In genomic region chr1:173525936-173526335, GRCh38 we compare ENCODE assay signal across 23 cellular contexts. TPM values are rescaled to one million over a fixed set of nuclear protein-coding genes. Genes with fewer than 3 reads are reported as not detected.
DNase-seq lines count a peak whose midpoint lies in the region; ATAC-seq and TF ChIP-seq lines count a peak whose summit lies in the region.
"Had no signal": no experiment of that assay in that cellular context is flagged by ENCODE, and none has a peak within 500 bp of the region (broad histone marks: within the 10 kb centered on the region; RNA-seq: fewer than 3 reads in every experiment).

No MANE protein-coding gene starts in this region.

- WGBS in mammary epithelial cell (ENCODE audit: low coverage, missing lambda C conversion rate), result 8% methylated on average over 1 of the region's 1 CpG
- WGBS in right cardiac atrium, result 28% methylated on average over 1 of the region's 1 CpG

- H3K36me3 ChIP-seq in mammary epithelial cell (ENCODE audit: insufficient read depth, low read length) (no peaks in the 10 kb centered on the region), left ventricle myocardium inferior (no peaks in the 10 kb centered on the region), adipocyte (ENCODE audit: control insufficient read depth, insufficient read depth, low read length, severe bottlenecking) (no peaks in the 10 kb centered on the region)
- H3K36me3 ChIP-seq: BE2C; BLaER1 treated with 17β-estradiol and CSF1 and Interleukin-3, amounts not matched to agents 10 nM and 100 nM had no signal

- H2AFZ ChIP-seq in mammary epithelial cell (ENCODE audit: low read depth, low read length), result no peak overlapping the region
- H2AFZ ChIP-seq: GM23338 had no signal

- POLR2A ChIA-PET in MCF 10A (lab: Yijun Ruan, JAX), result interaction anchor here (1.2 to 4.1 kb wide), 4 partner anchors 9 to 189 kb away, joined by 3 to 62 read pairs (median 42); partner anchors contain the start of genes KLHL20 and PRDX6

- H3K27ac ChIP-seq in mammary epithelial cell (ENCODE audit: insufficient read depth, low read depth, low read length) (no peak overlapping the region), right cardiac atrium (ENCODE audit: low read length) (no peak overlapping the region), left ventricle myocardium inferior (replicated peaks) (no peak overlapping the region)
- H3K27ac ChIP-seq: A549; BLaER1 treated with 17β-estradiol and CSF1 and Interleukin-3, amounts not matched to agents 10 nM and 100 nM had no signal

- H3K4me1 ChIP-seq in mammary epithelial cell (ENCODE audit: insufficient read depth, low read length) (peaks cover 3% of the 10 kb centered on the region), right cardiac atrium (ENCODE audit: control insufficient read depth, insufficient read depth, low read length) (peaks cover 4% of the 10 kb centered on the region), left ventricle myocardium inferior (peaks cover 10% of the 10 kb centered on the region), adipocyte (ENCODE audit: control insufficient read depth, insufficient read depth, low read length) (peaks cover 57% of the 10 kb centered on the region)
- H3K4me1 ChIP-seq: A549; BE2C; BLaER1 treated with 17β-estradiol and CSF1 and Interleukin-3, amounts not matched to agents 10 nM and 100 nM had no signal

- no TSS peak for BruUV-seq in MCF 10A (replicated peaks; lab: Mats Ljungman, UMichigan)
- no TSS peak for BruUV-seq in mammary epithelial cell (replicated peaks; lab: Mats Ljungman, UMichigan)

- H3K27ac Mint-ChIP-seq in MCF 10A (ENCODE audit: low read depth, unreplicated experiment), result peak overlapping the region; percentile 63
- no peak overlapping the region for H3K27ac Mint-ChIP-seq in activated naive CD4-positive, alpha-beta T cell treated with anti-CD3 and anti-CD28 coated beads for 36 hours
- H3K27ac Mint-ChIP-seq: CD14-positive monocyte; CD4-positive, alpha-beta T cell; GM23338; H9 had no signal

- DNase-seq in MCF 10A (ENCODE audit: unreplicated experiment), result no peak
- no peak for DNase-seq in mammary epithelial cell
- peak in 2 of 3 donors; percentile 32 to 54 for DNase-seq in right cardiac atrium
- DNase-seq in left ventricle myocardium inferior, result no peak
- no peak for DNase-seq in adipocyte (ENCODE audit: low read depth)
- no peak for DNase-seq in stimulated activated CD4-positive, alpha-beta T cell treated with anti-CD3 and anti-CD28 coated beads, Interleukin-4, amount 100 ng/mL, for 1 hour
- DNase-seq in activated naive CD4-positive, alpha-beta T cell treated with anti-CD3 and anti-CD28 coated beads for 36 hours, result no peak
- DNase-seq: 8988T; ACHN; AML-193; BE2C; CD4-positive, alpha-beta T cell; CD8-positive, alpha-beta memory T cell; DMS153; DND-41; GDM1; H9 had no signal

- H3K27me3 Mint-ChIP-seq in MCF 10A (ENCODE audit: insufficient read depth, unreplicated experiment), result no peaks in the 10 kb centered on the region
- H3K27me3 Mint-ChIP-seq in activated naive CD4-positive, alpha-beta T cell treated with anti-CD3 and anti-CD28 coated beads for 36 hours (ENCODE audit: low read depth), result no peaks in the 10 kb centered on the region
- H3K27me3 Mint-ChIP-seq: CD4-positive, alpha-beta T cell; CD8-positive, alpha-beta memory T cell had no signal

- H3K4me3 ChIP-seq in mammary epithelial cell (replicated peaks in 1 of 3; ENCODE audit: insufficient read depth in 1 of 3, low read depth in 2 of 3, low read length in 3 of 3), result no peak overlapping the region
- no peak overlapping the region for H3K4me3 ChIP-seq in right cardiac atrium (ENCODE audit: low read length)
- no peak overlapping the region for H3K4me3 ChIP-seq in left ventricle myocardium inferior
- H3K4me3 ChIP-seq in adipocyte (ENCODE audit: low read length), result no peak overlapping the region
- H3K4me3 ChIP-seq: A549; BLaER1 treated with 17β-estradiol and CSF1 and Interleukin-3, amounts not matched to agents 10 nM and 100 nM; GM12878; GM23338 had no signal

- CTCF ChIA-PET in MCF 10A (lab: Yijun Ruan, JAX) (no interaction called here), mammary epithelial cell (lab: Charles Lee; ENCODE audit: low non-redundant PET) (interaction anchor here (0.6 kb wide), 1 partner anchor 1650 kb away, joined by 24 read pairs; no protein-coding TSS in a partner anchor)
- CTCF ChIA-PET in activated naive CD4-positive, alpha-beta T cell treated with anti-CD3 and anti-CD28 coated beads for 36 hours (lab: Charles Lee), result no interaction called here

- H3K79me2 ChIP-seq in mammary epithelial cell (ENCODE audit: insufficient read depth, low read length), result no peaks in the 10 kb centered on the region

- peaks cover 28% of the 10 kb centered on the region for H3K4me1 Mint-ChIP-seq in MCF 10A (ENCODE audit: insufficient read depth, unreplicated experiment)
- peaks cover 27% of the 10 kb centered on the region for H3K4me1 Mint-ChIP-seq in activated naive CD4-positive, alpha-beta T cell treated with anti-CD3 and anti-CD28 coated beads for 36 hours (ENCODE audit: low read depth)
- H3K4me1 Mint-ChIP-seq: CD14-positive monocyte had no signal

- no peak overlapping the region for H3K4me2 ChIP-seq in mammary epithelial cell (ENCODE audit: insufficient read depth, low read depth, low read length)
- H3K4me2 ChIP-seq: A549; BLaER1 treated with 17β-estradiol and CSF1 and Interleukin-3, amounts not matched to agents 10 nM and 100 nM; GM23338 had no signal

- in situ Hi-C loops in mammary epithelial cell (cut with MboI; ENCODE audit: low sequenced_read_pairs in 2 of 2), result no loop called here

- ATAC-seq in right cardiac atrium, result peak in 1 of 2 donors; percentile 25
- ATAC-seq: A549, GM12878, GM23338, HCT116 had no signal

- dilution Hi-C loops in mammary epithelial cell (cut with HindIII; ENCODE audit: low sequenced_read_pairs), result no loop called here

- H3K9ac ChIP-seq in mammary epithelial cell (ENCODE audit: insufficient read depth, low read length) (no peak overlapping the region), adipocyte (ENCODE audit: low read length) (peak overlapping the region; percentile 8)
- H3K9ac ChIP-seq: BLaER1 treated with 17β-estradiol and CSF1 and Interleukin-3, amounts not matched to agents 10 nM and 100 nM had no signal

- H3K4me3 Mint-ChIP-seq in MCF 10A (ENCODE audit: unreplicated experiment), result no peak overlapping the region
- H3K4me3 Mint-ChIP-seq in activated naive CD4-positive, alpha-beta T cell treated with anti-CD3 and anti-CD28 coated beads for 36 hours, result no peak overlapping the region
- H3K4me3 Mint-ChIP-seq: CD14-positive monocyte; CD4-positive, alpha-beta T cell; CD8-positive, alpha-beta memory T cell; GM23338; H9 had no signal

- no peaks in the 10 kb centered on the region for H3K36me3 Mint-ChIP-seq in MCF 10A (ENCODE audit: insufficient read depth, unreplicated experiment)
- H3K36me3 Mint-ChIP-seq in activated naive CD4-positive, alpha-beta T cell treated with anti-CD3 and anti-CD28 coated beads for 36 hours (ENCODE audit: low read depth), result no peaks in the 10 kb centered on the region
- H3K36me3 Mint-ChIP-seq: CD14-positive monocyte; CD8-positive, alpha-beta memory T cell had no signal

- H3K27me3 ChIP-seq in mammary epithelial cell (ENCODE audit: insufficient read depth, low read length), result no peaks in the 10 kb centered on the region
- H3K27me3 ChIP-seq in right cardiac atrium (ENCODE audit: control insufficient read depth, insufficient read depth), result no peaks in the 10 kb centered on the region
- H3K27me3 ChIP-seq in left ventricle myocardium inferior (ENCODE audit: low read depth), result no peaks in the 10 kb centered on the region
- no peaks in the 10 kb centered on the region for H3K27me3 ChIP-seq in adipocyte (replicated peaks; ENCODE audit: control insufficient read depth, insufficient read depth, low read length)
- H3K27me3 ChIP-seq: BE2C; BLaER1 treated with 17β-estradiol and CSF1 and Interleukin-3, amounts not matched to agents 10 nM and 100 nM had no signal

- H3K9me3 ChIP-seq in mammary epithelial cell (replicated peaks; ENCODE audit: insufficient read depth, low read length), result no peaks in the 10 kb centered on the region
- H3K9me3 ChIP-seq in right cardiac atrium (ENCODE audit: control insufficient read depth, low read length), result no peaks in the 10 kb centered on the region
- H3K9me3 ChIP-seq in left ventricle myocardium inferior (replicated peaks), result no peaks in the 10 kb centered on the region
- no peaks in the 10 kb centered on the region for H3K9me3 ChIP-seq in adipocyte (ENCODE audit: control insufficient read depth, low read length)
- H3K9me3 ChIP-seq: A549; BE2C; BLaER1 treated with 17β-estradiol and CSF1 and Interleukin-3, amounts not matched to agents 10 nM and 100 nM had no signal

- no peaks in the 10 kb centered on the region for H3K9me3 Mint-ChIP-seq in MCF 10A (ENCODE audit: unreplicated experiment)
- H3K9me3 Mint-ChIP-seq in activated naive CD4-positive, alpha-beta T cell treated with anti-CD3 and anti-CD28 coated beads for 36 hours, result no peaks in the 10 kb centered on the region
- H3K9me3 Mint-ChIP-seq: CD4-positive, alpha-beta T cell; CD8-positive, alpha-beta memory T cell; GM23338; H9 had no signal

- TF ChIP-seq CTCF in MCF 10A (IDR thresholded peaks at IDR 0.05; ENCODE audit: unreplicated experiment) (no peak), mammary epithelial cell (conservative IDR thresholded peaks at IDR 0.05 in 1 of 2, IDR thresholded peaks at IDR 0.05 in 1 of 2; ENCODE audit: extremely low read depth in 1 of 2, insufficient read depth in 1 of 2, low read depth in 1 of 2, low read length in 2 of 2) (no peak), left ventricle myocardium inferior (IDR thresholded peaks at IDR 0.05; ENCODE audit: borderline replicate concordance) (no peak)

- intact Hi-C loops in MCF 10A (cut with micrococcal nuclease), result no loop called here
- intact Hi-C loops in mammary epithelial cell (cut with micrococcal nuclease), result no loop called here
- intact Hi-C loops in right cardiac atrium (cut with DNase I), result no loop called here
- intact Hi-C loops in left ventricle myocardium inferior (cut with micrococcal nuclease), result no loop called here
- intact Hi-C loops in activated naive CD4-positive, alpha-beta T cell treated with anti-CD3 and anti-CD28 coated beads for 36 hours (cut with micrococcal nuclease), result no loop called here

- no peaks in the 10 kb centered on the region for H4K20me1 ChIP-seq in mammary epithelial cell (ENCODE audit: insufficient read depth, low read length)
- H4K20me1 ChIP-seq: BLaER1 treated with 17β-estradiol and CSF1 and Interleukin-3, amounts not matched to agents 10 nM and 100 nM had no signal

RNA-seq across cellular contexts. Expression of gene PRDX6, which starts 48.8 kb away (rescaled TPM):
- total RNA-seq in MCF 10A (2022), result 502 and 563 TPM in 2 replicates
- 100 to 1,000 TPM; 155 to 218 TPM for total RNA-seq in mammary epithelial cell
- 254 TPM for polyA plus RNA-seq in mammary epithelial cell
- 257 TPM for polyA minus RNA-seq in mammary epithelial cell
- 100 to 1,000 TPM; 638 to 760 (median 675) TPM for total RNA-seq in right cardiac atrium
- polyA plus RNA-seq in right cardiac atrium, result 756 TPM
- 363 TPM for total RNA-seq in left ventricle myocardium inferior
- total RNA-seq in activated naive CD4-positive, alpha-beta T cell treated with anti-CD3 and anti-CD28 coated beads for 36 hours, result 100 to 1,000 TPM; 147 to 150 TPM

Comparison
In these comparisons a context has a peak if more than half of its experiments do, and no peak if none do; other contexts are left out.
1. DNase-seq: peak in right cardiac atrium (2 of 3); none in MCF 10A (single experiment), mammary epithelial cell (single experiment), left ventricle myocardium inferior (single experiment), adipocyte (single experiment), stimulated activated CD4-positive, alpha-beta T cell treated with anti-CD3 and anti-CD28 coated beads, Interleukin-4, amount 100 ng/mL, for 1 hour (single experiment) and activated naive CD4-positive, alpha-beta T cell treated with anti-CD3 and anti-CD28 coated beads for 36 hours (single experiment).